ENCODE assay signal across 2 cellular contexts in the genomic region with DNA sequence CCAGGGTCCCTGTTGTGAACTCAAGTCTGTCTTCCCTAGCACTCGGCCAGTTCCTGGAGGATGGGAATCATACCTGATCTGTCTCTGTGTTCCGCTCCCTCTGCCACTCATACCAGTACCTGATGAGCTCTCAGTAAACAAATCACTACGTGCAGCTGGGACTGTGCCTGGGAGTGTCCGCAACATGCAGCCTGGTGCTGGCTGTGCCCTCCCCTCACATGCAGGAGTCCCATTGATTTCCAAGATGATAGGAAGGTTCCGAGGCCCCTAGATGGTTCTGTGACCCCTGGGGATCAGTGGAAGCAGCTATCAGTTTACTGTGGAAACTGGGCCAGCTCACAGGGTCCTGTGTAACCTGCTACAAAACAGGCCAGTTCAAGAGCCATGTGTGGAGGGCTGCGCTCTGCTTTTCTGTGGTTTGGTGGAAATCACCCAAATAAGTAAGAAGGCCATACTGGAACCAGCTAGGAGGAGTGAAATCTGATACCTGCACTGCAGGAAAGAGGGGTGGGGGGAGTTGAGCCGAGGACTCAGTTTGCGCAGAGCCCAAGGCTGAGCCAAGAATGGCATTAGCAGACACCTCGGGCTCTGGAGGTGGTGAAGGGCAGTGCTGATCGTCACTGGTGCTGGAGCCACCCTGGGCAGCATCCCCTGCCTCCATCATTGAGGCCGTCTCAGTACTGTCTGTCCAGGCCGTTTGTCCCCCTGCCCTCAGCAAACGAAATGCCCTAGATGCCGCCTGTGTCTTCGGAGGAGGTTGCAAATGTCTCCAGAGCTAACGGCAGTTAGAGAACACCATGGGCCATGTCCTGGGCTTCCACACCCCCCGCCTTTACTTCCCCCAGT.
TF ChIP-seq lines count a peak whose summit lies in the region.

No MANE protein-coding gene starts in this region.

TF ChIP-seq in IMR-90, 13 proteins besides CTCF, POLR2A, EP300 and RAD21:
- TF ChIP-seq USF2 (IDR thresholded peaks at IDR 0.05; ENCODE audit: low read depth, low read length) = no peak

TF ChIP-seq in H1, 55 proteins besides CTCF, POLR2A, EP300 and RAD21:
- TF ChIP-seq SIX5 (IDR thresholded peaks at IDR 0.05; ENCODE audit: low read depth, low read length) = peak; percentile 31
- no peak for TF ChIP-seq TCF12 (IDR thresholded peaks at IDR 0.05; ENCODE audit: low read depth, low read length)
- no peak for TF ChIP-seq JUN (IDR thresholded peaks at IDR 0.05; ENCODE audit: low read depth, low read length)
